ENCODE assay signal across 26 cellular contexts in genomic region chr6:105983763-105984162, GRCh38.
"Had no signal": no experiment of that assay in that cellular context is flagged by ENCODE, and none has a peak within 500 bp of the region (broad histone marks: within the 10 kb centered on the region; RNA-seq: fewer than 3 reads in every experiment).

No MANE protein-coding gene starts in this region.

- H3K27ac Mint-ChIP-seq: memory B cell, nephron, T-cell had no signal

- H3K4me3 Mint-ChIP-seq: activated naive CD4-positive, alpha-beta T cell treated with anti-CD3 and anti-CD28 coated beads, Interleukin-2, amount 10 ng/mL, durations not matched to agents 7 days and 5 days; memory B cell; nephron had no signal

- DNase-seq: activated CD4-positive, alpha-beta T cell treated with anti-CD3 and anti-CD28 coated beads, Interleukin-2, amount 50 U/mL, for 1 hour; activated effector memory CD4-positive, alpha-beta T cell treated with anti-CD3 and anti-CD28 coated beads, Interleukin-2, amount 50 U/mL, for 16 hours; activated naive CD4-positive, alpha-beta T cell treated with anti-CD3 and anti-CD28 coated beads, Interleukin-2, amount 10 ng/mL, durations not matched to agents 7 days and 5 days; activated T-cell treated with anti-CD3 and anti-CD28 coated beads, Interleukin-2, amount 50 U/mL, for 1 hour; aorta; brain microvascular endothelial cell; caudate nucleus; dermis blood vessel endothelial cell; effector CD8-positive, alpha-beta T cell; erythroblast; foreskin fibroblast; heart right ventricle; islet precursor cell; left cardiac atrium; ovary; spleen; stimulated activated CD4-positive, alpha-beta T cell treated with anti-CD3 and anti-CD28 coated beads, Interleukin-4, amount 100 ng/mL, for 1 hour; stimulated activated naive CD4-positive, alpha-beta T cell treated with Interleukin-2 at 50 U/mL for 16 hours; substantia nigra; T-cell; thyroid gland; upper lobe of right lung had no signal

- H3K4me3 ChIP-seq: heart right ventricle, ovary, prostate gland, spleen, thyroid gland, upper lobe of right lung had no signal

- H3K27me3 ChIP-seq: ovary, thyroid gland had no signal

- ATAC-seq: heart right ventricle, left cardiac atrium, T-cell, upper lobe of right lung had no signal

- H3K36me3 Mint-ChIP-seq: T-cell had no signal

- H3K4me1 ChIP-seq: prostate gland had no signal

- H3K9me3 ChIP-seq: heart right ventricle, neutrophil, ovary, prostate gland, spleen, thyroid gland, upper lobe of right lung had no signal

- H3K9me3 Mint-ChIP-seq: activated naive CD4-positive, alpha-beta T cell treated with anti-CD3 and anti-CD28 coated beads, Interleukin-2, amount 10 ng/mL, durations not matched to agents 7 days and 5 days; memory B cell; T-cell had no signal

- H3K36me3 ChIP-seq: brain microvascular endothelial cell, heart right ventricle, neutrophil, ovary, prostate gland, spleen, thyroid gland, upper lobe of right lung had no signal
